15 cellular contexts compared by ENCODE assay signal in the genomic region with DNA sequence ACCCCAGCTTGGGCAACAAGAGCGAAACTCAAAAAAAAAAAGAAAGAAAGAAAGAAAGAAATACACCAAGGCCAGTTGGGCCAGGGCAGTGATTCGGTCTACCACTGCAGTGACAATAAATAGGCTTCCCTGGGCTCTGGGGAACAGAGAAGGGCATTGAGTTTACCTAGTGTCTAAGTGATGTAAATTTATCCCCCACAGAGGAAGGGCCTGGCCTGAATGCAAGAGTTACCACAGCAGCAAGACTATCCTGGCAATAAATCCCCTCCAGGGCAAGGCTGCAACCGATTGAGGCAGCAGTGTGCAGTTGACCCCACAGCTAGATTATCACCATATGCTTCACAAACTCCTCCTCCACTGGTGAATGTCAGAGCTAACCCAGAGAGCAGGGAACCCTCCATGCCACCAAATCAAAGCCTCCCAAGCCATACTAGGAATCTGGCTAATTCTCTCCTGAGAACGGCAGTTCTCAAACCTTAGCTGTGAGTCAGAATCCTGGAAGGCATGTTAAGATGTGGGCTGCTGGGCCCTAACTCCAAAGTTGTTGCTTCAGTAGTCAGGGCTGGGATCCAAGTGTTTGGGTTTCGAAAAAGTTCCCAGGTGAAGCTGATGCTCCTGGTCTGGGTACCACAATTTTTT.
A peak's percentile ranks its signal among the peaks of the same experiment; 100 is the strongest.
DNase-seq lines count a peak whose midpoint lies in the region; ATAC-seq and TF ChIP-seq lines count a peak whose summit lies in the region.
"Had no signal": no experiment of that assay in that cellular context is flagged by ENCODE, and none has a peak within 500 bp of the region (broad histone marks: within the 10 kb centered on the region; RNA-seq: fewer than 3 reads in every experiment).

No MANE protein-coding gene starts in this region.

- no peak overlapping the region for H3K4me3 Mint-ChIP-seq in osteocyte (ENCODE audit: unreplicated experiment)
- H3K4me3 Mint-ChIP-seq: activated B cell treated with CpG ODN at 0.5 μM for 24 hours had no signal

- POLR2A ChIA-PET in RWPE1 (lab: Yijun Ruan, JAX; ENCODE audit: low non-redundant PET) = no interaction called here

- no peak overlapping the region for H3K4me3 ChIP-seq in epithelial cell of esophagus (ENCODE audit: low read length)

- H3K27ac Mint-ChIP-seq in osteocyte (ENCODE audit: unreplicated experiment) = no peak overlapping the region
- H3K27ac Mint-ChIP-seq: activated B cell treated with CpG ODN at 0.5 μM for 24 hours had no signal

- CTCF ChIA-PET in RWPE1 (lab: Yijun Ruan, JAX) = interaction anchor here (0.6 to 1.9 kb wide), 5 partner anchors 12 to 324 kb away, joined by 3 to 8 read pairs (median 4); no protein-coding TSS in a partner anchor

- no peaks in the 10 kb centered on the region for H3K36me3 Mint-ChIP-seq in osteocyte (ENCODE audit: unreplicated experiment)

- no peaks in the 10 kb centered on the region for H3K27me3 Mint-ChIP-seq in osteocyte (ENCODE audit: unreplicated experiment)

- ATAC-seq in HG03521 (IDR thresholded peaks at IDR 0.05; ENCODE audit: unreplicated experiment) = no peak
- ATAC-seq in HG02884 (IDR thresholded peaks at IDR 0.05; ENCODE audit: unreplicated experiment) = no peak
- ATAC-seq: sciatic nerve had no signal

- peak; percentile 44 for DNase-seq in ELF-1 (ENCODE audit: low read depth, low spot score)
- DNase-seq in RWPE1 (ENCODE audit: low spot score) = no peak
- DNase-seq in epithelial cell of esophagus (ENCODE audit: low read depth) = peak; percentile 68
- peak; percentile 42 for DNase-seq in osteocyte (ENCODE audit: extremely low spot score, unreplicated experiment)
- DNase-seq in COR-L47 (lab: John Stamatoyannopoulos, UW) = no peak
- DNase-seq in T1000 (lab: John Stamatoyannopoulos, UW) = no peak
- DNase-seq: activated B cell treated with CpG ODN at 0.5 μM for 24 hours, activated T-cell treated with anti-CD3 and anti-CD28 coated beads for 4 hours, anterior cingulate cortex, NCI-H524 treated with DMSO at 0.1 percent for 48 hours, SHP77 treated with DMSO at 0.1 percent for 48 hours, substantia nigra had no signal

- no peak for TF ChIP-seq CTCF in RWPE1 (conservative IDR thresholded peaks at IDR 0.05; ENCODE audit: low read depth)
- TF ChIP-seq CTCF in epithelial cell of esophagus (IDR thresholded peaks at IDR 0.05; ENCODE audit: insufficient read depth, low read depth, low read length, missing control alignments) = no peak
- TF ChIP-seq CTCF in osteocyte (IDR thresholded peaks at IDR 0.05) = no peak

- H3K27ac ChIP-seq in RWPE1 = peak overlapping the region; percentile 19; the same call in 1 of the 2 replicates

- H3K4me1 Mint-ChIP-seq in osteocyte (ENCODE audit: unreplicated experiment) = peaks cover 31% of the 10 kb centered on the region
- H3K4me1 Mint-ChIP-seq: activated B cell treated with CpG ODN at 0.5 μM for 24 hours had no signal

- H3K9me3 Mint-ChIP-seq in osteocyte (ENCODE audit: unreplicated experiment) = no peaks in the 10 kb centered on the region
- H3K9me3 Mint-ChIP-seq: activated B cell treated with CpG ODN at 0.5 μM for 24 hours had no signal

Comparison
In these comparisons a context has a peak if more than half of its experiments do, and no peak if none do; other contexts are left out.
1. DNase-seq: peak in ELF-1 (single experiment), epithelial cell of esophagus (single experiment) and osteocyte (single experiment); none in RWPE1 (single experiment), COR-L47 (single experiment) and T1000 (single experiment).